14 cellular contexts compared by ENCODE assay signal in the genomic region with DNA sequence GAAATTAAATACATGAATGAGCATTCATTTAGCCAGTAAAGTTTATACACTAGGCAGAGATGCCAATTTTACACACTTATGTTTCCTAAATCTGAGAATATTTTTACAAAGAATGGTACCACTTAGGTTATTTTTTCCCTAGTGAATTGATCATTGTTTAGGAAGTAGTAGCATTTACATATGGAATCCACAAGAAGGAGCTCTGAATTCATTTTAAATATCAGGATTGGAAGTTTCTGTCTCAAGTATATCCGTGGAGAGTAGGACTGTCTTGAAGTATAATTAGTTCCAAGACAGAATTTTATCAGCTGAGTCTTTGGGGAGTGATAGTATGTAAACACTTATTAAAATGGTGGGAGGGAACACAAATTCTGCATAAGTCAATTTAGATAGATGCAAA.
DNase-seq lines count a peak whose midpoint lies in the region; FAIRE-seq and TF ChIP-seq lines count a peak whose summit lies in the region.
"Had no signal": no experiment of that assay in that cellular context is flagged by ENCODE, and none has a peak within 500 bp of the region (broad histone marks: within the 10 kb centered on the region; RNA-seq: fewer than 3 reads in every experiment).

No MANE protein-coding gene starts in this region.

- no peak for DNase-seq in D721Med (ENCODE audit: insufficient read length, low spot score)
- DNase-seq in MM.1S: no peak
- peak; percentile 27 for DNase-seq in bronchial epithelial cell (ENCODE audit: low read depth)
- DNase-seq in mesenchymal stem cell: no peak
- no peak for DNase-seq in NCI-H2196 treated with DMSO at 0.1 percent for 48 hours (lab: John Stamatoyannopoulos, UW; ENCODE audit: unreplicated experiment)
- no peak for DNase-seq in nucleus accumbens (lab: John Stamatoyannopoulos, UW)
- DNase-seq in activated CD4-positive, alpha-beta T cell treated with anti-CD3 and anti-CD28 coated beads, Interleukin-2, amount 10 ng/mL, durations not matched to agents 7 days and 5 days: no peak
- no peak for DNase-seq in activated CD4-positive, alpha-beta memory T cell treated with anti-CD3 and anti-CD28 coated beads for 36 hours
- DNase-seq: activated CD8-positive, alpha-beta memory T cell treated with anti-CD3 and anti-CD28 coated beads for 24 hours; GF-D8; Karpas-422; psoas muscle had no signal

- intact Hi-C loops in activated CD4-positive, alpha-beta memory T cell treated with anti-CD3 and anti-CD28 coated beads for 36 hours (cut with micrococcal nuclease): no loop called here

- H2BK5ac ChIP-seq in mesenchymal stem cell (ENCODE audit: low read depth, low read length, poor library complexity, severe bottlenecking): no peak overlapping the region

- H4K8ac ChIP-seq in mesenchymal stem cell (ENCODE audit: low read length): no peak overlapping the region

- peak; percentile 59 for TF ChIP-seq CTCF in D721Med (IDR thresholded peaks at IDR 0.05; ENCODE audit: insufficient read depth, missing control alignments)
- TF ChIP-seq CTCF in MM.1S (IDR thresholded peaks at IDR 0.05; ENCODE audit: low read length): peak; percentile 29; the same call in 1 of the 2 replicates
- no peak for TF ChIP-seq CTCF in bronchial epithelial cell (IDR thresholded peaks at IDR 0.05; ENCODE audit: insufficient read depth, low read length, severe bottlenecking)

- no peak overlapping the region for H3K4me2 ChIP-seq in MM.1S (ENCODE audit: low read depth, low read length)
- no peak overlapping the region for H3K4me2 ChIP-seq in mesenchymal stem cell (ENCODE audit: low read length, poor library complexity, severe bottlenecking)

- no peak overlapping the region for H3K14ac ChIP-seq in mesenchymal stem cell (ENCODE audit: low read length in 2 of 2)

- H2BK15ac ChIP-seq in mesenchymal stem cell (ENCODE audit: low read depth, poor library complexity, severe bottlenecking): no peak overlapping the region

- H3K4me3 Mint-ChIP-seq in activated CD4-positive, alpha-beta T cell treated with anti-CD3 and anti-CD28 coated beads, Interleukin-2, amount 10 ng/mL, durations not matched to agents 7 days and 5 days: no peak overlapping the region
- H3K4me3 Mint-ChIP-seq in activated CD4-positive, alpha-beta memory T cell treated with anti-CD3 and anti-CD28 coated beads for 36 hours: no peak overlapping the region

- H3K4ac ChIP-seq in mesenchymal stem cell (ENCODE audit: low read depth in 1 of 2, low read length in 2 of 2): no peak overlapping the region

- H3K9me3 ChIP-seq in MM.1S (replicated peaks; ENCODE audit: insufficient read depth, low read length) (no peaks in the 10 kb centered on the region), mesenchymal stem cell (ENCODE audit: control insufficient read depth, low read length) (peaks cover 4% of the 10 kb centered on the region)

- H2AFZ ChIP-seq in MM.1S (ENCODE audit: low read length): no peak overlapping the region
- no peak overlapping the region for H2AFZ ChIP-seq in mesenchymal stem cell (ENCODE audit: low read depth, low read length)

- H3K9me3 Mint-ChIP-seq in activated CD4-positive, alpha-beta T cell treated with anti-CD3 and anti-CD28 coated beads, Interleukin-2, amount 10 ng/mL, durations not matched to agents 7 days and 5 days: peaks cover 5% of the 10 kb centered on the region
- peaks cover 7% of the 10 kb centered on the region for H3K9me3 Mint-ChIP-seq in activated CD4-positive, alpha-beta memory T cell treated with anti-CD3 and anti-CD28 coated beads for 36 hours

- H3K4me3 ChIP-seq in MM.1S (ENCODE audit: low read length): no peak overlapping the region
- H3K4me3 ChIP-seq in bronchial epithelial cell (ENCODE audit: low read depth, low read length): no peak overlapping the region
- peak overlapping the region in 1 of 2 experiments; percentile 27 for H3K4me3 ChIP-seq in mesenchymal stem cell (ENCODE audit: insufficient read depth in 1 of 2, low read depth in 1 of 2, low read length in 2 of 2)
- H3K4me3 ChIP-seq: cardiac muscle cell, psoas muscle had no signal

- POLR2A ChIA-PET in activated CD4-positive, alpha-beta T cell treated with anti-CD3 and anti-CD28 coated beads, Interleukin-2, amount 10 ng/mL, durations not matched to agents 7 days and 5 days (lab: Charles Lee): no interaction called here
- POLR2A ChIA-PET in activated CD4-positive, alpha-beta memory T cell treated with anti-CD3 and anti-CD28 coated beads for 36 hours (lab: Charles Lee): no interaction called here

- H3K27me3 ChIP-seq in MM.1S (replicated peaks; ENCODE audit: insufficient read depth, low read length): no peaks in the 10 kb centered on the region
- no peaks in the 10 kb centered on the region for H3K27me3 ChIP-seq in bronchial epithelial cell (ENCODE audit: control insufficient read depth, insufficient read depth, low read length)
- H3K27me3 ChIP-seq in mesenchymal stem cell (ENCODE audit: control insufficient read depth in 1 of 2, insufficient read depth in 1 of 2, low read length in 2 of 2): no peaks in the 10 kb centered on the region
- H3K27me3 ChIP-seq: cardiac muscle cell had no signal

- no peak overlapping the region for H2AK5ac ChIP-seq in mesenchymal stem cell (ENCODE audit: low read length, severe bottlenecking)

- H4K91ac ChIP-seq in mesenchymal stem cell (ENCODE audit: low read length): no peak overlapping the region

- no peak overlapping the region for H3K27ac Mint-ChIP-seq in activated CD4-positive, alpha-beta T cell treated with anti-CD3 and anti-CD28 coated beads, Interleukin-2, amount 10 ng/mL, durations not matched to agents 7 days and 5 days
- H3K27ac Mint-ChIP-seq in activated CD4-positive, alpha-beta memory T cell treated with anti-CD3 and anti-CD28 coated beads for 36 hours: no peak overlapping the region

- 16% methylated on average over 1 of the region's 1 CpG for WGBS in mesenchymal stem cell

- H3K4me1 Mint-ChIP-seq in activated CD4-positive, alpha-beta T cell treated with anti-CD3 and anti-CD28 coated beads, Interleukin-2, amount 10 ng/mL, durations not matched to agents 7 days and 5 days: no peaks in the 10 kb centered on the region
- no peaks in the 10 kb centered on the region for H3K4me1 Mint-ChIP-seq in activated CD4-positive, alpha-beta memory T cell treated with anti-CD3 and anti-CD28 coated beads for 36 hours (ENCODE audit: low read depth)

- H3K27ac ChIP-seq in MM.1S (ENCODE audit: low read length) (no peak overlapping the region), mesenchymal stem cell (ENCODE audit: low read length, poor library complexity, severe bottlenecking) (no peak overlapping the region)
- H3K27ac ChIP-seq: cardiac muscle cell, psoas muscle had no signal

- no peaks in the 10 kb centered on the region for H4K20me1 ChIP-seq in MM.1S (ENCODE audit: insufficient read depth, low read length)

- FAIRE-seq in D721Med (lab: Jason Lieb, UNC) (no peak), bronchial epithelial cell (lab: Jason Lieb, UNC) (no peak)
- FAIRE-seq: RCC 7860 had no signal

- H3K9ac ChIP-seq in MM.1S (ENCODE audit: low read length) (no peak overlapping the region), mesenchymal stem cell (ENCODE audit: low read length) (peak overlapping the region; percentile 30)

- no peak overlapping the region for H2BK120ac ChIP-seq in mesenchymal stem cell (ENCODE audit: low read depth, low read length)

- no peak overlapping the region for H3K23ac ChIP-seq in mesenchymal stem cell (ENCODE audit: low read length in 2 of 2)

- H3K27me3 Mint-ChIP-seq in activated CD4-positive, alpha-beta T cell treated with anti-CD3 and anti-CD28 coated beads, Interleukin-2, amount 10 ng/mL, durations not matched to agents 7 days and 5 days: peaks cover 2% of the 10 kb centered on the region
- H3K27me3 Mint-ChIP-seq in activated CD4-positive, alpha-beta memory T cell treated with anti-CD3 and anti-CD28 coated beads for 36 hours: no peaks in the 10 kb centered on the region

- H3K79me1 ChIP-seq in mesenchymal stem cell (replicated peaks; ENCODE audit: low read length, poor library complexity, severe bottlenecking): no peaks in the 10 kb centered on the region

- no peak overlapping the region for H2BK12ac ChIP-seq in mesenchymal stem cell (ENCODE audit: low read length in 2 of 2)

- H3K36me3 Mint-ChIP-seq in activated CD4-positive, alpha-beta T cell treated with anti-CD3 and anti-CD28 coated beads, Interleukin-2, amount 10 ng/mL, durations not matched to agents 7 days and 5 days (ENCODE audit: low read depth): no peaks in the 10 kb centered on the region
- no peaks in the 10 kb centered on the region for H3K36me3 Mint-ChIP-seq in activated CD4-positive, alpha-beta memory T cell treated with anti-CD3 and anti-CD28 coated beads for 36 hours

- no peaks in the 10 kb centered on the region for H3F3A ChIP-seq in MM.1S (ENCODE audit: insufficient read depth, low read length)

- no peaks in the 10 kb centered on the region for H3K36me3 ChIP-seq in MM.1S (replicated peaks; ENCODE audit: insufficient read depth, low read length)
- H3K36me3 ChIP-seq in bronchial epithelial cell (ENCODE audit: control insufficient read depth, insufficient read depth, low read length): no peaks in the 10 kb centered on the region
- no peaks in the 10 kb centered on the region for H3K36me3 ChIP-seq in mesenchymal stem cell (ENCODE audit: control insufficient read depth in 1 of 2, insufficient read depth in 2 of 2, low read depth in 1 of 2, low read length in 2 of 2)
- H3K36me3 ChIP-seq: cardiac muscle cell had no signal

- H3K4me1 ChIP-seq in MM.1S (ENCODE audit: low read length): no peaks in the 10 kb centered on the region
- H3K4me1 ChIP-seq in mesenchymal stem cell (ENCODE audit: control insufficient read depth, insufficient read depth, low read depth, low read length): no peaks in the 10 kb centered on the region
- H3K4me1 ChIP-seq: psoas muscle had no signal

- no peak overlapping the region for H3K18ac ChIP-seq in mesenchymal stem cell (ENCODE audit: low read depth in 1 of 2, low read length in 2 of 2)

- H3K9me2 ChIP-seq in MM.1S (replicated peaks; ENCODE audit: insufficient read depth, low read length): no peaks in the 10 kb centered on the region

- CTCF ChIA-PET in activated CD4-positive, alpha-beta T cell treated with anti-CD3 and anti-CD28 coated beads, Interleukin-2, amount 10 ng/mL, durations not matched to agents 7 days and 5 days (lab: Charles Lee): no interaction called here
- CTCF ChIA-PET in activated CD4-positive, alpha-beta memory T cell treated with anti-CD3 and anti-CD28 coated beads for 36 hours (lab: Charles Lee): no interaction called here

- no peaks in the 10 kb centered on the region for H3K79me2 ChIP-seq in MM.1S (ENCODE audit: low read length)
